Comparison of ENCODE assay signal across 9 cellular contexts in the genomic region with DNA sequence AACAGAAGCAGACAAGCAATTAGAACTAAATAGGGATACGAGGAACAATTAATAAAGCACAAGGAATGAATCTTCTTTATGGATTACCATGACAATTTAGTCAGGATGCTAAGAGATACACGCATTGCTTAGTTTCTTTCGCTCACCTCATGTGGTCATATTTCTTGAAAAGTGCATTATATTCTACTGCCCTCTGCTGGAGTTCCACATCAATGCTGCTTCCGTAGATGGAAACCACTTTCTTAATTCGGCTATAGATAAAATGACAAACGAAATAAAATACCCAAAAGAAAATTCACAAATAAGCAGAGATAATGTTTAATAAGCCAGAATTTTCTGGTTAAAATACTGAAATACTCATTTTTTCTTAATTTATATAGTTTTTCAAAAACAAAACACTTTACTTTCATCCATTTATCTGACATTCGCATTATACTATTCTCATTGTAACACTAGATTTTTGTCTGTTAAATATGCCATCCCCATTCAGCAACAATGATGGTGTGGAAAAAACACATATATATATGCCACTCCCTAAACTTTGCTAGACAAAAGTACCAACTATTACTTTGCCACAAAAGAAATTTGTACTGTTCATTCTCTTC. TPM values are rescaled to one million over a fixed set of nuclear protein-coding genes. Genes with fewer than 3 reads are reported as not detected.
DNase-seq lines count a peak whose midpoint lies in the region; ATAC-seq, FAIRE-seq and TF ChIP-seq lines count a peak whose summit lies in the region.
"Had no signal": no experiment of that assay in that cellular context is flagged by ENCODE, and none has a peak within 500 bp of the region (broad histone marks: within the 10 kb centered on the region; RNA-seq: fewer than 3 reads in every experiment).

No MANE protein-coding gene starts in this region.

- no peak overlapping the region for H3K27ac Mint-ChIP-seq in activated naive CD8-positive, alpha-beta T cell treated with anti-CD3 and anti-CD28 coated beads, Interleukin-2, amount 50 U/mL, for 24 hours

- peaks cover 39% of the 10 kb centered on the region for H3K36me3 Mint-ChIP-seq in activated naive CD8-positive, alpha-beta T cell treated with anti-CD3 and anti-CD28 coated beads, Interleukin-2, amount 50 U/mL, for 24 hours (ENCODE audit: low read depth)

- TF ChIP-seq CTCF in K562 (IDR thresholded peaks at IDR 0.05 in 2 of 3, conservative IDR thresholded peaks at IDR 0.05 in 1 of 3; ENCODE audit: insufficient read depth in 2 of 3, low read depth in 1 of 3, low read length in 3 of 3) = peak; percentile 50 to 78 (median 71); a peak in 5 of 6 replicates

- POLR2A ChIA-PET in K562 (lab: Yijun Ruan, JAX) = no interaction called here

- 55% methylated on average over 7 of the region's 7 CpGs for WGBS in K562 (ENCODE audit: insufficient coverage, low coverage, missing lambda C conversion rate)

- H3K4me2 ChIP-seq in K562 (ENCODE audit: insufficient read depth, low read length) = no peak overlapping the region

- H3K4me1 Mint-ChIP-seq in activated naive CD8-positive, alpha-beta T cell treated with anti-CD3 and anti-CD28 coated beads, Interleukin-2, amount 50 U/mL, for 24 hours = peaks cover 5% of the 10 kb centered on the region

- peak; percentile 33 to 73; a peak in 2 of 4 replicates for TF ChIP-seq RAD21 in K562 (CRISPR knock-in tag; conservative IDR thresholded peaks at IDR 0.05 in 1 of 2, IDR thresholded peaks at IDR 0.05 in 1 of 2)

- peaks cover 76% of the 10 kb centered on the region; the same call in 2 of the 3 replicates for H3K36me3 ChIP-seq in K562 (ENCODE audit: control insufficient read depth, insufficient read depth, low read length)

- TF ChIP-seq EP300 in K562 (IDR thresholded peaks at IDR 0.05; ENCODE audit: low read length) = no peak

- ATAC-seq in K562 (peak; percentile 73), GM21529 (IDR thresholded peaks at IDR 0.05; ENCODE audit: unreplicated experiment) (no peak), GM18870 (IDR thresholded peaks at IDR 0.05; ENCODE audit: unreplicated experiment) (no peak)
- no peak for ATAC-seq in activated naive CD8-positive, alpha-beta T cell treated with anti-CD3 and anti-CD28 coated beads, Interleukin-2, amount 50 U/mL, for 24 hours

- no peaks in the 10 kb centered on the region for H3K27me3 ChIP-seq in K562 (ENCODE audit: control insufficient read depth in 2 of 2, insufficient read depth in 2 of 2, low read length in 2 of 2)

- no peak overlapping the region for H3K27ac ChIP-seq in K562 (ENCODE audit: extremely low read depth, low read depth, low read length)

- H3K4me3 Mint-ChIP-seq in activated naive CD8-positive, alpha-beta T cell treated with anti-CD3 and anti-CD28 coated beads, Interleukin-2, amount 50 U/mL, for 24 hours = no peak overlapping the region
- H3K4me3 Mint-ChIP-seq: IgD-negative memory B cell had no signal

- no peak overlapping the region for H3K4me3 ChIP-seq in K562

- H3K27me3 Mint-ChIP-seq in activated naive CD8-positive, alpha-beta T cell treated with anti-CD3 and anti-CD28 coated beads, Interleukin-2, amount 50 U/mL, for 24 hours = no peaks in the 10 kb centered on the region
- H3K27me3 Mint-ChIP-seq: IgD-negative memory B cell had no signal

- no peak for TF ChIP-seq POLR2A in K562 (conservative IDR thresholded peaks at IDR 0.05)

- in situ Hi-C loops in K562 (cut with MboI) = no loop called here

- no peaks in the 10 kb centered on the region for H3K79me2 ChIP-seq in K562 (ENCODE audit: control insufficient read depth, insufficient read depth, low read length)

- intact Hi-C loops in K562 (cut with micrococcal nuclease) = loop anchor here (1.0 to 10.0 kb wide), 3 partner anchors 102 to 218 kb away; no protein-coding TSS in a partner anchor

- DNase-seq in AG08396 (ENCODE audit: low spot score) (peak; percentile 41), NCI-H2171 (lab: John Stamatoyannopoulos, UW) (peak; percentile 21), K562 (ENCODE audit: extremely low read depth in 1 of 4, low spot score in 3 of 4) (peak; percentile 42 to 56 (median 48)), left kidney (ENCODE audit: low read depth, low spot score) (peak; percentile 65)
- DNase-seq in activated naive CD8-positive, alpha-beta T cell treated with anti-CD3 and anti-CD28 coated beads, Interleukin-2, amount 50 U/mL, for 24 hours = no peak

- no peaks in the 10 kb centered on the region for H3K9me3 Mint-ChIP-seq in activated naive CD8-positive, alpha-beta T cell treated with anti-CD3 and anti-CD28 coated beads, Interleukin-2, amount 50 U/mL, for 24 hours
- H3K9me3 Mint-ChIP-seq: IgD-negative memory B cell had no signal

- no peaks in the 10 kb centered on the region for H3K9me3 ChIP-seq in K562 (replicated peaks; ENCODE audit: control insufficient read depth, insufficient read depth, low read depth, low read length)

- FAIRE-seq in G401.6 (lab: Jason Lieb, UNC) (peak; percentile 95), K562 (lab: Jason Lieb, UNC) (peak; percentile 78)

- no peaks in the 10 kb centered on the region for H3K9me1 ChIP-seq in K562 (ENCODE audit: control insufficient read depth, insufficient read depth, low read length)

- BruUV-seq in K562 (replicated peaks; lab: Mats Ljungman, UMichigan) = no TSS peak

- no peak overlapping the region for H2AFZ ChIP-seq in K562 (ENCODE audit: low read depth, low read length)

- no peak overlapping the region for H3K9ac ChIP-seq in K562 (ENCODE audit: insufficient read depth in 1 of 2, low read depth in 2 of 2, low read length in 2 of 2)

- CTCF ChIA-PET in K562 (lab: Yijun Ruan, JAX; ENCODE audit: low intra/inter-chr PET ratio) = interaction anchor here (0.9 to 1.6 kb wide), 2 partner anchors 8 to 182 kb away, joined by 3 to 4 read pairs; no protein-coding TSS in a partner anchor

- H3K4me1 ChIP-seq in K562 (replicated peaks in 1 of 2; ENCODE audit: control insufficient read depth in 2 of 2, insufficient read depth in 2 of 2, low read length in 2 of 2) = no peaks in the 10 kb centered on the region

- no peaks in the 10 kb centered on the region for H4K20me1 ChIP-seq in K562 (replicated peaks; ENCODE audit: control insufficient read depth, insufficient read depth, low read length)

TF ChIP-seq in K562, 482 proteins besides CTCF, POLR2A, EP300 and RAD21:
- TF ChIP-seq RFX5 (IDR thresholded peaks at IDR 0.05; ENCODE audit: low read depth, low read length) (no peak), CHD2 (IDR thresholded peaks at IDR 0.05; ENCODE audit: low read depth, low read length) (no peak)
- TF ChIP-seq, protein P1, sequence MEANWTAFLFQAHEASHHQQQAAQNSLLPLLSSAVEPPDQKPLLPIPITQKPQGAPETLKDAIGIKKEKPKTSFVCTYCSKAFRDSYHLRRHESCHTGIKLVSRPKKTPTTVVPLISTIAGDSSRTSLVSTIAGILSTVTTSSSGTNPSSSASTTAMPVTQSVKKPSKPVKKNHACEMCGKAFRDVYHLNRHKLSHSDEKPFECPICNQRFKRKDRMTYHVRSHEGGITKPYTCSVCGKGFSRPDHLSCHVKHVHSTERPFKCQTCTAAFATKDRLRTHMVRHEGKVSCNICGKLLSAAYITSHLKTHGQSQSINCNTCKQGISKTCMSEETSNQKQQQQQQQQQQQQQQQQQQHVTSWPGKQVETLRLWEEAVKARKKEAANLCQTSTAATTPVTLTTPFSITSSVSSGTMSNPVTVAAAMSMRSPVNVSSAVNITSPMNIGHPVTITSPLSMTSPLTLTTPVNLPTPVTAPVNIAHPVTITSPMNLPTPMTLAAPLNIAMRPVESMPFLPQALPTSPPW (CRISPR knock-in tag; IDR thresholded peaks at IDR 0.05) = no peak
- TF ChIP-seq, protein P2, sequence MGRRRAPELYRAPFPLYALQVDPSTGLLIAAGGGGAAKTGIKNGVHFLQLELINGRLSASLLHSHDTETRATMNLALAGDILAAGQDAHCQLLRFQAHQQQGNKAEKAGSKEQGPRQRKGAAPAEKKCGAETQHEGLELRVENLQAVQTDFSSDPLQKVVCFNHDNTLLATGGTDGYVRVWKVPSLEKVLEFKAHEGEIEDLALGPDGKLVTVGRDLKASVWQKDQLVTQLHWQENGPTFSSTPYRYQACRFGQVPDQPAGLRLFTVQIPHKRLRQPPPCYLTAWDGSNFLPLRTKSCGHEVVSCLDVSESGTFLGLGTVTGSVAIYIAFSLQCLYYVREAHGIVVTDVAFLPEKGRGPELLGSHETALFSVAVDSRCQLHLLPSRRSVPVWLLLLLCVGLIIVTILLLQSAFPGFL (CRISPR knock-in tag; IDR thresholded peaks at IDR 0.05) = no peak
- TF ChIP-seq, protein P3, sequence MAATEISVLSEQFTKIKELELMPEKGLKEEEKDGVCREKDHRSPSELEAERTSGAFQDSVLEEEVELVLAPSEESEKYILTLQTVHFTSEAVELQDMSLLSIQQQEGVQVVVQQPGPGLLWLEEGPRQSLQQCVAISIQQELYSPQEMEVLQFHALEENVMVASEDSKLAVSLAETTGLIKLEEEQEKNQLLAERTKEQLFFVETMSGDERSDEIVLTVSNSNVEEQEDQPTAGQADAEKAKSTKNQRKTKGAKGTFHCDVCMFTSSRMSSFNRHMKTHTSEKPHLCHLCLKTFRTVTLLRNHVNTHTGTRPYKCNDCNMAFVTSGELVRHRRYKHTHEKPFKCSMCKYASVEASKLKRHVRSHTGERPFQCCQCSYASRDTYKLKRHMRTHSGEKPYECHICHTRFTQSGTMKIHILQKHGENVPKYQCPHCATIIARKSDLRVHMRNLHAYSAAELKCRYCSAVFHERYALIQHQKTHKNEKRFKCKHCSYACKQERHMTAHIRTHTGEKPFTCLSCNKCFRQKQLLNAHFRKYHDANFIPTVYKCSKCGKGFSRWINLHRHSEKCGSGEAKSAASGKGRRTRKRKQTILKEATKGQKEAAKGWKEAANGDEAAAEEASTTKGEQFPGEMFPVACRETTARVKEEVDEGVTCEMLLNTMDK (IDR thresholded peaks at IDR 0.05; ENCODE audit: borderline replicate concordance, insufficient read depth, low read depth, low read length, poor library complexity, severe bottlenecking) = peak; percentile 24

RNA-seq across cellular contexts. Expression of a gene that starts 22.0 kb away (rescaled TPM):
- total RNA-seq in K562 (2011; cell fraction: chromatin; rRNA removed; ENCODE audit: low replicate concordance) = 17.7 and 28.7 TPM in 2 replicates
- 10.2 and 11.4 TPM in 2 replicates for total RNA-seq in K562 (2011; cell fraction: nucleolus; rRNA removed)
- total RNA-seq in K562 (2011; cell fraction: nucleoplasm; rRNA removed) = 16.4 and 16.9 TPM in 2 replicates
- total RNA-seq in K562 (2014; rRNA removed) = 1.9 and 2.5 TPM in 2 replicates
- total RNA-seq in K562 (2014; rRNA removed; fragmentation: Illumina TruSeq; extraction: Trizol) = 2.6 and 2.7 TPM in 2 replicates
- total RNA-seq in K562 (2015; rRNA removed; fragmentation: Illumina TruSeq; extraction: Trizol) = 1.8 and 2.1 TPM in 2 replicates
- total RNA-seq in K562 (2021) = 3.1 TPM in 2 replicates
- polyA plus RNA-seq in K562 (2011; rRNA removed) = 4.6 and 7.1 TPM in 2 replicates
- 2.8 and 3.0 TPM in 2 replicates for polyA plus RNA-seq in K562 (2011; cell fraction: cytosol; rRNA removed)
- polyA plus RNA-seq in K562 (2011; cell fraction: nucleus; rRNA removed) = 6.7 and 9.3 TPM in 2 replicates
- polyA plus RNA-seq in K562 (2012) = 1.5 TPM in 2 replicates
- polyA plus RNA-seq in K562 (2014; fragmentation: Illumina TruSeq; extraction: Trizol) = 2.6 and 2.9 TPM in 2 replicates
- 1 to 10 TPM in 1 of 2 experiments, under 1 TPM in 1; 0.60 to 1.3 TPM for polyA plus RNA-seq in K562 (2014; fragmentation: Nextera tagmentation; extraction: Ambion mirVana)
- polyA plus RNA-seq in K562 (2014; rRNA removed) = 2.6 and 2.9 TPM in 2 replicates
- 11.9 and 13.9 TPM in 2 replicates for polyA minus RNA-seq in K562 (2011; rRNA and poly(A)+ RNA removed)
- polyA minus RNA-seq in K562 (2011; cell fraction: cytosol; rRNA and poly(A)+ RNA removed) = 2.7 and 6.1 TPM in 2 replicates
- 5.9 and 6.9 TPM in 2 replicates for polyA minus RNA-seq in K562 (2011; cell fraction: nucleus; rRNA and poly(A)+ RNA removed)
